In the genomic region with DNA sequence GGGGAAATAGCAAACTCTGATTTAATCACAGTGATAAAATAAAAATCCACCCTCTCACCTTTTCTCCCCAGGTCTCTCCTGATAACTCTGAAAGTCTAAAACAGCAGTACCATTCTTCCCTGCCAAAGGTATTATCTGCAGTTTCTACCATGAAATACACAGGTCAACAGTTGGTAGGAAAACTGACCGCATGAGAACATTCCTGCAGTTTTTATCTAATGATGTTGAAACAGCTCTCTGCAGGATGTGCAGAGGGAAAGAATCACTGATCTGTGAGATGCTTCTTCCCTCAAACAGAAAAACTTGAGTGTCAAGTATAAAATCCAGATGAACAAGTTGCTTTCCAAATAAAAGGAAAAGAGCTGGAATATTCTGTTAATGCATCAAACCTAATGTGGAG, we compare ENCODE assay signal across 27 cellular contexts. TPM values are rescaled to one million over a fixed set of nuclear protein-coding genes. Genes with fewer than 3 reads are reported as not detected.
A peak's percentile ranks its signal among the peaks of the same experiment; 100 is the strongest.
DNase-seq lines count a peak whose midpoint lies in the region; ATAC-seq and TF ChIP-seq lines count a peak whose summit lies in the region.
"Had no signal": no experiment of that assay in that cellular context is flagged by ENCODE, and none has a peak within 500 bp of the region (broad histone marks: within the 10 kb centered on the region; RNA-seq: fewer than 3 reads in every experiment).

No MANE protein-coding gene starts in this region.

- peak; percentile 50 for DNase-seq in EL
- DNase-seq in RPMI7951 (ENCODE audit: low read depth), result peak; percentile 39
- DNase-seq in epithelial cell of proximal tubule (ENCODE audit: low read depth), result peak; percentile 51
- DNase-seq in trophoblast cell, result peak; percentile 37 to 64
- DNase-seq in occipital lobe (lab: John Stamatoyannopoulos, UW), result no peak
- no peak for DNase-seq in NCI-H1694 (lab: John Stamatoyannopoulos, UW)
- DNase-seq in aorta, result no peak
- DNase-seq: AML-193; anterior cingulate cortex; CD4-positive, alpha-beta memory T cell; DMS 273 treated with DMSO at 0.1 percent for 48 hours; effector CD4-positive, alpha-beta T cell; GF-D8; kidney; NCI-H2171; NCI-H526; stomach; transverse colon had no signal

- no peak overlapping the region for H3K4me2 ChIP-seq in trophoblast cell (ENCODE audit: low read length)
- H3K4me2 ChIP-seq: GM23338 had no signal

- H3K27me3 ChIP-seq in trophoblast cell (ENCODE audit: insufficient read depth, low read length) (no peaks in the 10 kb centered on the region), aorta (ENCODE audit: control insufficient read depth in 1 of 2, insufficient read depth in 2 of 2, low read length in 1 of 2) (no peaks in the 10 kb centered on the region)

- no peak overlapping the region for H3K18ac ChIP-seq in trophoblast cell (ENCODE audit: low read length)

- no peaks in the 10 kb centered on the region for H3K79me1 ChIP-seq in trophoblast cell (ENCODE audit: low read length)

- H3K36me3 ChIP-seq in trophoblast cell (ENCODE audit: control insufficient read depth in 1 of 2, insufficient read depth in 2 of 2, low read length in 2 of 2), result no peaks in the 10 kb centered on the region
- H3K36me3 ChIP-seq in aorta (ENCODE audit: control insufficient read depth in 1 of 2, insufficient read depth in 2 of 2, low read length in 1 of 2), result no peaks in the 10 kb centered on the region
- H3K36me3 ChIP-seq: gastroesophageal sphincter, stomach, transverse colon had no signal

- no peak overlapping the region for H3K9ac ChIP-seq in trophoblast cell (ENCODE audit: low read length)

- no peak overlapping the region for H3K14ac ChIP-seq in trophoblast cell (ENCODE audit: low read length)

- no CpG with 5 or more reads among the region's 1 CpG for WGBS in trophoblast cell (ENCODE audit: extremely low coverage, insufficient coverage, insufficient read length)
- 76 to 79% methylated on average over 1 of the region's 1 CpG for WGBS in aorta, 2 donors

- no peak overlapping the region for H3K4me3 ChIP-seq in epithelial cell of proximal tubule (ENCODE audit: low read depth, low read length)
- no peak overlapping the region for H3K4me3 ChIP-seq in trophoblast cell (ENCODE audit: low read depth, low read length)
- no peak overlapping the region for H3K4me3 ChIP-seq in aorta (ENCODE audit: low read length in 2 of 2)
- H3K4me3 ChIP-seq: gastroesophageal sphincter, GM23338, K562, lung, stomach, transverse colon had no signal

- H3K9me3 ChIP-seq in trophoblast cell (ENCODE audit: insufficient read depth, low read depth, low read length) (no peaks in the 10 kb centered on the region), aorta (ENCODE audit: control insufficient read depth, low read length) (no peaks in the 10 kb centered on the region)
- H3K9me3 ChIP-seq: gastroesophageal sphincter, stomach, transverse colon had no signal

- no peak for ATAC-seq in aorta (ENCODE audit: low FRiP score)
- ATAC-seq: gastroesophageal sphincter, GM23338, K562, sciatic nerve, SK-N-SH treated with all-trans-retinoic acid at 6 μM for 48 hours had no signal

- no peak overlapping the region for H2BK120ac ChIP-seq in trophoblast cell (ENCODE audit: insufficient read depth, low read length, poor library complexity)

- H3K4ac ChIP-seq in trophoblast cell (ENCODE audit: low read depth, low read length), result no peak overlapping the region

- H2BK12ac ChIP-seq in trophoblast cell (ENCODE audit: low read length), result no peak overlapping the region

- no peak overlapping the region for H3K23ac ChIP-seq in trophoblast cell (ENCODE audit: low read length)

- H2AFZ ChIP-seq in trophoblast cell (ENCODE audit: insufficient read depth, low read length, poor library complexity), result no peak overlapping the region
- H2AFZ ChIP-seq: GM23338 had no signal

- H3K27ac ChIP-seq in trophoblast cell (ENCODE audit: low read depth, low read length) (no peak overlapping the region), aorta (ENCODE audit: low read depth in 1 of 2, low read length in 2 of 2) (no peak overlapping the region)
- H3K27ac ChIP-seq: epithelial cell of prostate, gastroesophageal sphincter, stomach, transverse colon had no signal

- intact Hi-C loops in aorta (cut with DNase I), result no loop called here

- no peak for TF ChIP-seq CTCF in epithelial cell of proximal tubule (conservative IDR thresholded peaks at IDR 0.05; ENCODE audit: low read depth, low read length)

- no peak overlapping the region for H2AK5ac ChIP-seq in trophoblast cell (ENCODE audit: low read length)

- H3K4me1 ChIP-seq in trophoblast cell (ENCODE audit: control insufficient read depth in 1 of 2, insufficient read depth in 2 of 2, low read length in 2 of 2), result peaks cover 0 to 1% of the 10 kb centered on the region in 2 experiments
- H3K4me1 ChIP-seq in aorta (ENCODE audit: control insufficient read depth in 1 of 2, insufficient read depth in 2 of 2, low read length in 2 of 2), result no peaks in the 10 kb centered on the region
- H3K4me1 ChIP-seq: gastroesophageal sphincter, stomach, transverse colon had no signal

- no peak overlapping the region for H4K8ac ChIP-seq in trophoblast cell (ENCODE audit: low read depth, low read length)

- H4K91ac ChIP-seq in trophoblast cell (ENCODE audit: low read depth, low read length), result no peak overlapping the region

- H2BK5ac ChIP-seq in trophoblast cell (ENCODE audit: low read depth, low read length, poor library complexity), result no peak overlapping the region

- H4K12ac ChIP-seq in trophoblast cell (ENCODE audit: low read depth, low read length), result no peak overlapping the region

- no peaks in the 10 kb centered on the region for H3K79me2 ChIP-seq in trophoblast cell (ENCODE audit: control insufficient read depth, insufficient read depth, low read length, poor library complexity)

RNA-seq across cellular contexts. Expression of gene KCNJ6, which starts 39.1 kb away (rescaled TPM):
- total RNA-seq in RPMI7951 (2014; rRNA removed; shearing (Covaris generic)), result not detected in 2 replicates
- total RNA-seq in epithelial cell of proximal tubule (under 0.01 TPM in 2 replicates), occipital lobe (5.3 TPM), aorta (under 1 TPM in 1 of 2 donors, not detected in 1; 0.16 TPM)
- polyA plus RNA-seq in trophoblast cell (2013), result 0.10 TPM in 2 replicates
- not detected for polyA plus RNA-seq in aorta
- total RNA-seq: CD4-positive, alpha-beta memory T cell; HT-29; sciatic nerve; T-helper 2 cell treated with Interferon-gamma antibody and Interleukin-4, amounts not matched to agents 100 ng/mL and 5 ng/mL, for 36 hours had no signal
- polyA plus RNA-seq: CD4-positive, alpha-beta memory T cell had no signal

Comparison
In these comparisons a context has a peak if more than half of its experiments do, and no peak if none do; other contexts are left out.
1. DNase-seq: peak in EL (single experiment), RPMI7951 (single experiment), epithelial cell of proximal tubule (single experiment) and trophoblast cell (2 of 2); none in occipital lobe (single experiment), NCI-H1694 (single experiment) and aorta (0 of 2).